In the genomic region with DNA sequence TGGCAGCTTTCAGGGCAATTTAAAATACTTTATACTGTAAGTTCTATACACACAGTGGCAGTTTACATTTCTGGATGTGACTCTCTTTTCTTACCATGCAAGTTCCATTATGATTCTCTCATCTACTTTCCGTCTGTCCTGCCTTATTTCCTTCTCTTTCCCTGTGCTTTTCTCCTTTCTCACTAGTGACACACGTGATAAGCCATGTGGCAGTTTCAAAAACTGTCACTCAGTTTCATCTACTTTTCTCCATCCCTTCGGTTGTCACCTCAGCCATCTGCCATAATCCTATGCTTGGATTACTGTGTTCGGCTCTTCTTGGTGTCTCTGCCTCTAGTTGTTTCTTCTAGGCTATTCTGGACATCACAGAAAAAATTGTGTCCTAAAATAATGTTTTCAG, we compare ENCODE assay signal across 1 cellular context.
A peak's percentile ranks its signal among the peaks of the same experiment; 100 is the strongest.
TF ChIP-seq lines count a peak whose summit lies in the region.

No MANE protein-coding gene starts in this region.

TF ChIP-seq in HepG2, 621 proteins besides CTCF, POLR2A, EP300 and RAD21:
- no peak for TF ChIP-seq PCBP2 (optimal IDR thresholded peaks at IDR 0.05; ENCODE audit: low read depth, low read length, poor library complexity, severe bottlenecking)
- TF ChIP-seq, protein P1, sequence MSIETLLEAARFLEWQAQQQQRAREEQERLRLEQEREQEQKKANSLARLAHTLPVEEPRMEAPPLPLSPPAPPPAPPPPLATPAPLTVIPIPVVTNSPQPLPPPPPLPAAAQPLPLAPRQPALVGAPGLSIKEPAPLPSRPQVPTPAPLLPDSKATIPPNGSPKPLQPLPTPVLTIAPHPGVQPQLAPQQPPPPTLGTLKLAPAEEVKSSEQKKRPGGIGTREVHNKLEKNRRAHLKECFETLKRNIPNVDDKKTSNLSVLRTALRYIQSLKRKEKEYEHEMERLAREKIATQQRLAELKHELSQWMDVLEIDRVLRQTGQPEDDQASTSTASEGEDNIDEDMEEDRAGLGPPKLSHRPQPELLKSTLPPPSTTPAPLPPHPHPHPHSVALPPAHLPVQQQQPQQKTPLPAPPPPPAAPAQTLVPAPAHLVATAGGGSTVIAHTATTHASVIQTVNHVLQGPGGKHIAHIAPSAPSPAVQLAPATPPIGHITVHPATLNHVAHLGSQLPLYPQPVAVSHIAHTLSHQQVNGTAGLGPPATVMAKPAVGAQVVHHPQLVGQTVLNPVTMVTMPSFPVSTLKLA (IDR thresholded peaks at IDR 0.05): peak; percentile 76
